In genomic region chr1:160415696-160416298, GRCh38 we compare ENCODE assay signal across 29 cellular contexts. TPM values are rescaled to one million over a fixed set of nuclear protein-coding genes. Genes with fewer than 3 reads are reported as not detected.
"Had no signal": no experiment of that assay in that cellular context is flagged by ENCODE, and none has a peak within 500 bp of the region (broad histone marks: within the 10 kb centered on the region; RNA-seq: fewer than 3 reads in every experiment).

No MANE protein-coding gene starts in this region.

- H3K9me3 ChIP-seq: gastroesophageal sphincter, heart left ventricle, lower lobe of right lung, right lobe of liver, tibial artery, upper lobe of right lung had no signal

- H3K27ac ChIP-seq: gastroesophageal sphincter, heart left ventricle, lower lobe of right lung, right lobe of liver, tibial artery, upper lobe of right lung had no signal

- H3K4me1 ChIP-seq: lower lobe of right lung, right lobe of liver, tibial artery, upper lobe of right lung had no signal

- H3K9me3 Mint-ChIP-seq: activated CD4-positive, alpha-beta memory T cell treated with anti-CD3 and anti-CD28 coated beads for 36 hours; activated CD4-positive, alpha-beta T cell treated with anti-CD3 and anti-CD28 coated beads, Interleukin-2, amount 10 ng/mL, durations not matched to agents 24 days and 14 days; activated T-cell treated with anti-CD3 and anti-CD28 coated beads, Interleukin-2, amount 50 U/mL, for 24 hours; activated T-helper 17 cell treated with anti-CD3 and anti-CD28 coated beads, Interleukin-2, amount 50 U/mL, for 72 hours; natural killer cell; stimulated activated effector memory CD8-positive, alpha-beta T cell treated with anti-CD3 and anti-CD28 coated beads, Interleukin-12 subunit alpha, Interleukin-12 subunit beta, amount 100 ng/mL, for 72 hours; stimulated activated naive CD8-positive, alpha-beta T cell treated with anti-CD3 and anti-CD28 coated beads, Interleukin-15, Interleukin-2, amounts not matched to agents 100 ng/mL and 50 ng/mL, for 24 hours had no signal

- H3K36me3 ChIP-seq: lower lobe of right lung, right lobe of liver, upper lobe of right lung had no signal

- ATAC-seq: activated T-helper 17 cell treated with anti-CD3 and anti-CD28 coated beads, Interleukin-2, amount 50 U/mL, for 72 hours; gastroesophageal sphincter; natural killer cell; stimulated activated effector memory CD8-positive, alpha-beta T cell treated with anti-CD3 and anti-CD28 coated beads, Interleukin-12 subunit alpha, Interleukin-12 subunit beta, amount 100 ng/mL, for 72 hours; T-helper 17 cell had no signal

- H3K4me3 ChIP-seq: gastroesophageal sphincter, heart left ventricle, lower lobe of right lung, right lobe of liver, tibial artery, upper lobe of right lung had no signal

- H3K36me3 Mint-ChIP-seq: activated CD4-positive, alpha-beta memory T cell treated with anti-CD3 and anti-CD28 coated beads for 36 hours; natural killer cell; stimulated activated effector memory CD8-positive, alpha-beta T cell treated with anti-CD3 and anti-CD28 coated beads, Interleukin-12 subunit alpha, Interleukin-12 subunit beta, amount 100 ng/mL, for 72 hours had no signal

- H3K4me1 Mint-ChIP-seq: activated CD4-positive, alpha-beta T cell treated with anti-CD3 and anti-CD28 coated beads, Interleukin-2, amount 10 ng/mL, durations not matched to agents 24 days and 14 days; activated T-helper 17 cell treated with anti-CD3 and anti-CD28 coated beads, Interleukin-2, amount 50 U/mL, for 72 hours; natural killer cell; stimulated activated effector memory CD8-positive, alpha-beta T cell treated with anti-CD3 and anti-CD28 coated beads, Interleukin-12 subunit alpha, Interleukin-12 subunit beta, amount 100 ng/mL, for 72 hours had no signal

- H3K27me3 ChIP-seq: gastroesophageal sphincter, heart left ventricle, right lobe of liver, tibial artery, upper lobe of right lung had no signal

- H3K27ac Mint-ChIP-seq: activated CD4-positive, alpha-beta memory T cell treated with anti-CD3 and anti-CD28 coated beads for 36 hours; activated T-cell treated with anti-CD3 and anti-CD28 coated beads, Interleukin-2, amount 50 U/mL, for 24 hours; activated T-helper 17 cell treated with anti-CD3 and anti-CD28 coated beads, Interleukin-2, amount 50 U/mL, for 72 hours; natural killer cell; stimulated activated effector memory CD8-positive, alpha-beta T cell treated with anti-CD3 and anti-CD28 coated beads, Interleukin-12 subunit alpha, Interleukin-12 subunit beta, amount 100 ng/mL, for 72 hours; stimulated activated naive CD8-positive, alpha-beta T cell treated with anti-CD3 and anti-CD28 coated beads, Interleukin-15, Interleukin-2, amounts not matched to agents 100 ng/mL and 50 ng/mL, for 24 hours; T-helper 17 cell had no signal

- H3K27me3 Mint-ChIP-seq: activated CD4-positive, alpha-beta memory T cell treated with anti-CD3 and anti-CD28 coated beads for 36 hours; activated T-cell treated with anti-CD3 and anti-CD28 coated beads, Interleukin-2, amount 50 U/mL, for 24 hours; activated T-helper 17 cell treated with anti-CD3 and anti-CD28 coated beads, Interleukin-2, amount 50 U/mL, for 72 hours; stimulated activated naive CD8-positive, alpha-beta T cell treated with anti-CD3 and anti-CD28 coated beads, Interleukin-15, Interleukin-2, amounts not matched to agents 100 ng/mL and 50 ng/mL, for 24 hours had no signal

- DNase-seq: activated CD4-positive, alpha-beta memory T cell treated with anti-CD3 and anti-CD28 coated beads for 36 hours; activated CD4-positive, alpha-beta T cell treated with anti-CD3 and anti-CD28 coated beads, Interleukin-2, amount 10 ng/mL, durations not matched to agents 24 days and 14 days; activated CD4-positive, CD25-positive, alpha-beta regulatory T cell treated with anti-CD3 and anti-CD28 coated beads, Interleukin-2, amount 50 U/mL, for 72 hours; activated CD8-positive, alpha-beta memory T cell treated with anti-CD3 and anti-CD28 coated beads, Interleukin-2, amount 50 U/mL, for 48 hours; activated gamma-delta T cell treated with Interleukin-2 at 50 U/mL for 16 hours; activated naive CD4-positive, alpha-beta T cell treated with anti-CD3 and anti-CD28 coated beads, Interleukin-2, amount 50 U/mL, for 16 hours; activated T-cell treated with anti-CD3 and anti-CD28 coated beads, Interleukin-2, amount 50 U/mL, for 24 hours; amniotic stem cell; central memory CD4-positive, alpha-beta T cell; effector CD8-positive, alpha-beta T cell; heart left ventricle; lower lobe of right lung; natural killer cell; right lobe of liver; stimulated activated CD4-positive, alpha-beta T cell treated with anti-CD3 and anti-CD28 coated beads, Interleukin-4, amount 100 ng/mL, for 24 hours; T-helper 17 cell; T1000; tibial artery; upper lobe of right lung had no signal

- H3K4me3 Mint-ChIP-seq: activated CD4-positive, alpha-beta memory T cell treated with anti-CD3 and anti-CD28 coated beads for 36 hours; activated CD4-positive, alpha-beta T cell treated with anti-CD3 and anti-CD28 coated beads, Interleukin-2, amount 10 ng/mL, durations not matched to agents 24 days and 14 days; activated T-cell treated with anti-CD3 and anti-CD28 coated beads, Interleukin-2, amount 50 U/mL, for 24 hours; activated T-helper 17 cell treated with anti-CD3 and anti-CD28 coated beads, Interleukin-2, amount 50 U/mL, for 72 hours; natural killer cell; stimulated activated effector memory CD8-positive, alpha-beta T cell treated with anti-CD3 and anti-CD28 coated beads, Interleukin-12 subunit alpha, Interleukin-12 subunit beta, amount 100 ng/mL, for 72 hours; stimulated activated naive CD8-positive, alpha-beta T cell treated with anti-CD3 and anti-CD28 coated beads, Interleukin-15, Interleukin-2, amounts not matched to agents 100 ng/mL and 50 ng/mL, for 24 hours; T-helper 17 cell had no signal

RNA-seq across cellular contexts. Expression of gene VANGL2, which starts 15.4 kb away (rescaled TPM):
- total RNA-seq: activated CD4-positive, alpha-beta memory T cell treated with anti-CD3 and anti-CD28 coated beads for 36 hours; activated T-helper 17 cell treated with anti-CD3 and anti-CD28 coated beads, Interleukin-2, amount 50 U/mL, for 72 hours; fibroblast of lung; fibroblast of villous mesenchyme; osteoblast; T-helper 17 cell had no signal

RNA-seq across cellular contexts. Expression of gene NHLH1, which starts 48.9 kb away (rescaled TPM):
- total RNA-seq: epithelial cell of proximal tubule, fibroblast of lung, fibroblast of villous mesenchyme, gastroesophageal sphincter, mononuclear cell, osteoblast, skeletal muscle tissue, upper lobe of right lung had no signal
